In the genomic region with DNA sequence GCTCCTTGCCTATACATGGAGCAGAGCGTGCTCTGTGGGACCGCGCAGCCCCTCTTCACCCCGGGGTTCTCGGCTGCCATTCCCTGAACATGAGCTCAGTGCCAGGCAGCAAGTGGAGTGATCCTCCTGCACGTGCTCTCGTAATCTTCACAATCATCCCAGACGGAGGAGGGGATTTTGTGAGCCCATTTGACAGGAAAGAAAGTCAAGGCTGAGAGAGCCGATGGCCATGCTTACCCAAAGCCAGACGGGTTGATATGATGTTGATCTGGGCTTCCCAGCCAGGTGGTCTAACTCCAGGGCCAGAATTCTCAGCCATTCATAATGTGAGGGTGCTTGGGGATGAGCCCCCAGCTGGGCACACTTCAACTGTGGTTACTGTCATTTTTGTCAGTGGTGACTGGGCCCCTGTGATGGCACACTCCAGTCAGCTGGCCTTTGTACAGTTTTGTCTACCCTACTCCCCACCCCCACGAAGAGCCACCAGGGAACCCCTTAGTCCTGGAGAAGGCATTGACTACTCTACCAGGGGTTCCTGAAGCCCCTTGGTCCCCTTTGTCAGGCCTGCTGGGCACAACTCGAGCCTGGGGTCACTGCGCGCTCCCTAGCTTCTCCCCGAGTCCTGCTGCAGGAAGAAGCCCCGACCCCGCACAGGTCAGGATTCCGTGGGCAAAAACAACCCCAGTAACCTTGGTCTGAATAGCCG, we compare ENCODE assay signal across 1 cellular context.
TF ChIP-seq lines count a peak whose summit lies in the region.

No MANE protein-coding gene starts in this region.

TF ChIP-seq in GM23338, 12 proteins besides CTCF, POLR2A, EP300 and RAD21 (continued from another document):
- TF ChIP-seq, protein P1, sequence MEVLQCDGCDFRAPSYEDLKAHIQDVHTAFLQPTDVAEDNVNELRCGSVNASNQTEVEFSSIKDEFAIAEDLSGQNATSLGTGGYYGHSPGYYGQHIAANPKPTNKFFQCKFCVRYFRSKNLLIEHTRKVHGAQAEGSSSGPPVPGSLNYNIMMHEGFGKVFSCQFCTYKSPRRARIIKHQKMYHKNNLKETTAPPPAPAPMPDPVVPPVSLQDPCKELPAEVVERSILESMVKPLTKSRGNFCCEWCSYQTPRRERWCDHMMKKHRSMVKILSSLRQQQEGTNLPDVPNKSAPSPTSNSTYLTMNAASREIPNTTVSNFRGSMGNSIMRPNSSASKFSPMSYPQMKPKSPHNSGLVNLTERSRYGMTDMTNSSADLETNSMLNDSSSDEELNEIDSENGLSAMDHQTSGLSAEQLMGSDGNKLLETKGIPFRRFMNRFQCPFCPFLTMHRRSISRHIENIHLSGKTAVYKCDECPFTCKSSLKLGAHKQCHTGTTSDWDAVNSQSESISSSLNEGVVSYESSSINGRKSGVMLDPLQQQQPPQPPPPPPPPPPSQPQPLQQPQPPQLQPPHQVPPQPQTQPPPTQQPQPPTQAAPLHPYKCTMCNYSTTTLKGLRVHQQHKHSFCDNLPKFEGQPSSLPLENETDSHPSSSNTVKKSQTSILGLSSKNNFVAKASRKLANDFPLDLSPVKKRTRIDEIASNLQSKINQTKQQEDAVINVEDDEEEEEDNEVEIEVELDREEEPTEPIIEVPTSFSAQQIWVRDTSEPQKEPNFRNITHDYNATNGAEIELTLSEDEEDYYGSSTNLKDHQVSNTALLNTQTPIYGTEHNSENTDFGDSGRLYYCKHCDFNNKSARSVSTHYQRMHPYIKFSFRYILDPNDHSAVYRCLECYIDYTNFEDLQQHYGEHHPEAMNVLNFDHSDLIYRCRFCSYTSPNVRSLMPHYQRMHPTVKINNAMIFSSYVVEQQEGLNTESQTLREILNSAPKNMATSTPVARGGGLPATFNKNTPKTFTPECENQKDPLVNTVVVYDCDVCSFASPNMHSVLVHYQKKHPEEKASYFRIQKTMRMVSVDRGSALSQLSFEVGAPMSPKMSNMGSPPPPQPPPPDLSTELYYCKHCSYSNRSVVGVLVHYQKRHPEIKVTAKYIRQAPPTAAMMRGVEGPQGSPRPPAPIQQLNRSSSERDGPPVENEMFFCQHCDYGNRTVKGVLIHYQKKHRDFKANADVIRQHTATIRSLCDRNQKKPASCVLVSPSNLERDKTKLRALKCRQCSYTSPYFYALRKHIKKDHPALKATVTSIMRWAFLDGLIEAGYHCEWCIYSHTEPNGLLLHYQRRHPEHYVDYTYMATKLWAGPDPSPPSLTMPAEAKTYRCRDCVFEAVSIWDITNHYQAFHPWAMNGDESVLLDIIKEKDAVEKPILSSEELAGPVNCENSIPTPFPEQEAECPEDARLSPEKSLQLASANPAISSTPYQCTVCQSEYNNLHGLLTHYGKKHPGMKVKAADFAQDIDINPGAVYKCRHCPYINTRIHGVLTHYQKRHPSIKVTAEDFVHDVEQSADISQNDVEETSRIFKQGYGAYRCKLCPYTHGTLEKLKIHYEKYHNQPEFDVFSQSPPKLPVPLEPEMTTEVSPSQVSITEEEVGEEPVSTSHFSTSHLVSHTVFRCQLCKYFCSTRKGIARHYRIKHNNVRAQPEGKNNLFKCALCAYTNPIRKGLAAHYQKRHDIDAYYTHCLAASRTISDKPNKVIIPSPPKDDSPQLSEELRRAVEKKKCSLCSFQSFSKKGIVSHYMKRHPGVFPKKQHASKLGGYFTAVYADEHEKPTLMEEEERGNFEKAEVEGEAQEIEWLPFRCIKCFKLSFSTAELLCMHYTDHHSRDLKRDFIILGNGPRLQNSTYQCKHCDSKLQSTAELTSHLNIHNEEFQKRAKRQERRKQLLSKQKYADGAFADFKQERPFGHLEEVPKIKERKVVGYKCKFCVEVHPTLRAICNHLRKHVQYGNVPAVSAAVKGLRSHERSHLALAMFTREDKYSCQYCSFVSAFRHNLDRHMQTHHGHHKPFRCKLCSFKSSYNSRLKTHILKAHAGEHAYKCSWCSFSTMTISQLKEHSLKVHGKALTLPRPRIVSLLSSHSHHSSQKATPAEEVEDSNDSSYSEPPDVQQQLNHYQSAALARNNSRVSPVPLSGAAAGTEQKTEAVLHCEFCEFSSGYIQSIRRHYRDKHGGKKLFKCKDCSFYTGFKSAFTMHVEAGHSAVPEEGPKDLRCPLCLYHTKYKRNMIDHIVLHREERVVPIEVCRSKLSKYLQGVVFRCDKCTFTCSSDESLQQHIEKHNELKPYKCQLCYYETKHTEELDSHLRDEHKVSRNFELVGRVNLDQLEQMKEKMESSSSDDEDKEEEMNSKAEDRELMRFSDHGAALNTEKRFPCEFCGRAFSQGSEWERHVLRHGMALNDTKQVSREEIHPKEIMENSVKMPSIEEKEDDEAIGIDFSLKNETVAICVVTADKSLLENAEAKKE (CRISPR knock-in tag; IDR thresholded peaks at IDR 0.05): no peak
- no peak for TF ChIP-seq STAT1 (IDR thresholded peaks at IDR 0.05; ENCODE audit: unreplicated experiment)
- TF ChIP-seq CREB1 (CRISPR knock-in tag; IDR thresholded peaks at IDR 0.05; ENCODE audit: low read depth): no peak
- no peak for TF ChIP-seq ZNF114 (CRISPR knock-in tag; IDR thresholded peaks at IDR 0.05)
- TF ChIP-seq POLR2AphosphoS5 (IDR thresholded peaks at IDR 0.05; ENCODE audit: low read depth): no peak
- TF ChIP-seq, protein P2, sequence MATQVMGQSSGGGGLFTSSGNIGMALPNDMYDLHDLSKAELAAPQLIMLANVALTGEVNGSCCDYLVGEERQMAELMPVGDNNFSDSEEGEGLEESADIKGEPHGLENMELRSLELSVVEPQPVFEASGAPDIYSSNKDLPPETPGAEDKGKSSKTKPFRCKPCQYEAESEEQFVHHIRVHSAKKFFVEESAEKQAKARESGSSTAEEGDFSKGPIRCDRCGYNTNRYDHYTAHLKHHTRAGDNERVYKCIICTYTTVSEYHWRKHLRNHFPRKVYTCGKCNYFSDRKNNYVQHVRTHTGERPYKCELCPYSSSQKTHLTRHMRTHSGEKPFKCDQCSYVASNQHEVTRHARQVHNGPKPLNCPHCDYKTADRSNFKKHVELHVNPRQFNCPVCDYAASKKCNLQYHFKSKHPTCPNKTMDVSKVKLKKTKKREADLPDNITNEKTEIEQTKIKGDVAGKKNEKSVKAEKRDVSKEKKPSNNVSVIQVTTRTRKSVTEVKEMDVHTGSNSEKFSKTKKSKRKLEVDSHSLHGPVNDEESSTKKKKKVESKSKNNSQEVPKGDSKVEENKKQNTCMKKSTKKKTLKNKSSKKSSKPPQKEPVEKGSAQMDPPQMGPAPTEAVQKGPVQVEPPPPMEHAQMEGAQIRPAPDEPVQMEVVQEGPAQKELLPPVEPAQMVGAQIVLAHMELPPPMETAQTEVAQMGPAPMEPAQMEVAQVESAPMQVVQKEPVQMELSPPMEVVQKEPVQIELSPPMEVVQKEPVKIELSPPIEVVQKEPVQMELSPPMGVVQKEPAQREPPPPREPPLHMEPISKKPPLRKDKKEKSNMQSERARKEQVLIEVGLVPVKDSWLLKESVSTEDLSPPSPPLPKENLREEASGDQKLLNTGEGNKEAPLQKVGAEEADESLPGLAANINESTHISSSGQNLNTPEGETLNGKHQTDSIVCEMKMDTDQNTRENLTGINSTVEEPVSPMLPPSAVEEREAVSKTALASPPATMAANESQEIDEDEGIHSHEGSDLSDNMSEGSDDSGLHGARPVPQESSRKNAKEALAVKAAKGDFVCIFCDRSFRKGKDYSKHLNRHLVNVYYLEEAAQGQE (IDR thresholded peaks at IDR 0.05; ENCODE audit: unreplicated experiment): no peak
- TF ChIP-seq JUNB (IDR thresholded peaks at IDR 0.05; ENCODE audit: unreplicated experiment): no peak
- TF ChIP-seq, protein P3, sequence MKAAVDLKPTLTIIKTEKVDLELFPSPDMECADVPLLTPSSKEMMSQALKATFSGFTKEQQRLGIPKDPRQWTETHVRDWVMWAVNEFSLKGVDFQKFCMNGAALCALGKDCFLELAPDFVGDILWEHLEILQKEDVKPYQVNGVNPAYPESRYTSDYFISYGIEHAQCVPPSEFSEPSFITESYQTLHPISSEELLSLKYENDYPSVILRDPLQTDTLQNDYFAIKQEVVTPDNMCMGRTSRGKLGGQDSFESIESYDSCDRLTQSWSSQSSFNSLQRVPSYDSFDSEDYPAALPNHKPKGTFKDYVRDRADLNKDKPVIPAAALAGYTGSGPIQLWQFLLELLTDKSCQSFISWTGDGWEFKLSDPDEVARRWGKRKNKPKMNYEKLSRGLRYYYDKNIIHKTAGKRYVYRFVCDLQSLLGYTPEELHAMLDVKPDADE (IDR thresholded peaks at IDR 0.05): no peak
- no peak for TF ChIP-seq NANOG (IDR thresholded peaks at IDR 0.05; ENCODE audit: borderline replicate concordance)
- no peak for TF ChIP-seq EZH2 (IDR thresholded peaks at IDR 0.05; ENCODE audit: low read depth, unreplicated experiment)
